11 cellular contexts compared by ENCODE assay signal in the genomic region with DNA sequence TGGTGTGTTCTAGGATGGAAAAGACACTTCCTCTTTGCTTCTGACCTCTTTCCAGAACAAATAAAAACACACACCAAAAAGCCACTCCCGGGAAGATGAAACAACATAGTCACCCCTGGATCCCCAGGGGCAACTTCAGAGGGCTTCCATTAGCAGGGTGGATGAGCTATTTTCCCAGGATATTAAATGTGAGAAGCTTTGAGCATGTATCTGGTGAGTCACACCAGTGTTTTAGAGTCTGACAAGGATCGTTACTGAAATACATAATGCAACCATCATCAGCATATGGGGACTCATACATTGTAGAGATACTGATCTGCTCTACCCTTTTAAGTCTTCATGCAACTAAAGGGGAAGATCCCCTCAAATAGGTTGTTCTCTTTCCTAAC.
DNase-seq lines count a peak whose midpoint lies in the region; ATAC-seq, FAIRE-seq and TF ChIP-seq lines count a peak whose summit lies in the region.
"Had no signal": no experiment of that assay in that cellular context is flagged by ENCODE, and none has a peak within 500 bp of the region (broad histone marks: within the 10 kb centered on the region; RNA-seq: fewer than 3 reads in every experiment).

No MANE protein-coding gene starts in this region.

- H3K36me3 Mint-ChIP-seq in HFFc6 (ENCODE audit: low read depth) (no peaks in the 10 kb centered on the region), Caco-2 (ENCODE audit: insufficient read depth, unreplicated experiment) (no peaks in the 10 kb centered on the region)
- H3K36me3 Mint-ChIP-seq: activated naive CD8-positive, alpha-beta T cell treated with anti-CD3 and anti-CD28 coated beads, Interleukin-2, amount 10 ng/mL, durations not matched to agents 7 days and 5 days had no signal

- no peaks in the 10 kb centered on the region for H3K36me3 ChIP-seq in Caco-2 (ENCODE audit: control insufficient read depth, insufficient read depth, low read length)

- peak; percentile 15 to 45 for DNase-seq in A549 (ENCODE audit: low read depth in 1 of 2, low spot score in 1 of 2)
- peak; percentile 74 for DNase-seq in HFFc6
- peak; percentile 54 for DNase-seq in amniotic stem cell (lab: John Stamatoyannopoulos, UW)
- peak; percentile 80 for DNase-seq in iris pigment epithelial cell (ENCODE audit: low read depth)
- DNase-seq in Caco-2: no peak
- DNase-seq: NCI-H2227 treated with DMSO at 0.1 percent for 48 hours had no signal

- H3K9me3 Mint-ChIP-seq in HFFc6 (no peaks in the 10 kb centered on the region), Caco-2 (ENCODE audit: unreplicated experiment) (no peaks in the 10 kb centered on the region)
- H3K9me3 Mint-ChIP-seq: activated naive CD8-positive, alpha-beta T cell treated with anti-CD3 and anti-CD28 coated beads, Interleukin-2, amount 10 ng/mL, durations not matched to agents 7 days and 5 days; T-helper 1 cell treated with Interleukin-12 subunit alpha and Interleukin-12 subunit beta and Interleukin-4 antibody, amounts not matched to agents 30 μg/mL and 1 μg/mL, for 36 hours had no signal

- H3K4me1 Mint-ChIP-seq in HFFc6 (ENCODE audit: low read depth): peaks cover 41% of the 10 kb centered on the region
- H3K4me1 Mint-ChIP-seq in Caco-2 (ENCODE audit: low read depth, unreplicated experiment): no peaks in the 10 kb centered on the region

- H3K4me2 ChIP-seq in A549: peak overlapping the region; percentile 43

- WGBS in A549 (ENCODE audit: missing lambda C conversion rate): 12% methylated on average over 2 of the region's 2 CpGs

- H3K4me3 ChIP-seq in A549 (no peak overlapping the region), Caco-2 (ENCODE audit: low read depth, low read length) (no peak overlapping the region)

- peaks cover 3% of the 10 kb centered on the region; the same call in 1 of the 2 replicates for H3K27me3 Mint-ChIP-seq in HFFc6 (ENCODE audit: insufficient read depth)
- H3K27me3 Mint-ChIP-seq in Caco-2 (ENCODE audit: insufficient read depth, unreplicated experiment): peaks cover 2% of the 10 kb centered on the region
- H3K27me3 Mint-ChIP-seq: activated naive CD8-positive, alpha-beta T cell treated with anti-CD3 and anti-CD28 coated beads, Interleukin-2, amount 10 ng/mL, durations not matched to agents 7 days and 5 days had no signal

- H3K27me3 ChIP-seq in Caco-2 (replicated peaks; ENCODE audit: control insufficient read depth, insufficient read depth, low read length): no peaks in the 10 kb centered on the region

- H3K4me3 Mint-ChIP-seq in HFFc6 (peak overlapping the region; percentile 49), Caco-2 (ENCODE audit: unreplicated experiment) (no peak overlapping the region)
- H3K4me3 Mint-ChIP-seq: T-helper 1 cell treated with Interleukin-12 subunit alpha and Interleukin-12 subunit beta and Interleukin-4 antibody, amounts not matched to agents 30 μg/mL and 1 μg/mL, for 36 hours had no signal

- no peak for TF ChIP-seq RAD21 in A549 (conservative IDR thresholded peaks at IDR 0.05 in 1 of 2, IDR thresholded peaks at IDR 0.05 in 1 of 2)

- TF ChIP-seq EP300 in A549 (IDR thresholded peaks at IDR 0.05): no peak

- CTCF ChIA-PET in A549 (lab: Yijun Ruan, JAX): interaction anchor here (1.5 kb wide), 1 partner anchor 11 kb away, joined by 3 read pairs; no protein-coding TSS in a partner anchor
- CTCF ChIA-PET in Caco-2 (lab: Charles Lee): no interaction called here

- H3K9me3 ChIP-seq in A549 (no peaks in the 10 kb centered on the region), Caco-2 (0 out of 2 replicates have a peak, but pooled peaks cover 2% of the 10 kb centered on the region)

- POLR2A ChIA-PET in A549 (lab: Yijun Ruan, JAX): no interaction called here
- POLR2A ChIA-PET in Caco-2 (lab: Charles Lee): no interaction called here

- peak overlapping the region; percentile 10 to 60; a peak in 3 of 6 replicates for H3K27ac ChIP-seq in A549

- no peak for FAIRE-seq in A549 (lab: Jason Lieb, UNC)

- H3K27ac Mint-ChIP-seq in HFFc6: peak overlapping the region; percentile 77
- no peak overlapping the region for H3K27ac Mint-ChIP-seq in Caco-2 (ENCODE audit: unreplicated experiment)

- ATAC-seq in A549 (peak; percentile 45 to 50; a peak in 4 of 6 replicates), GM18498 (IDR thresholded peaks at IDR 0.05; ENCODE audit: unreplicated experiment) (no peak), GM21576 (IDR thresholded peaks at IDR 0.05; ENCODE audit: unreplicated experiment) (no peak), HG03175 (IDR thresholded peaks at IDR 0.05; ENCODE audit: unreplicated experiment) (no peak)

- intact Hi-C loops in Caco-2 (cut with micrococcal nuclease; ENCODE audit: unreplicated experiment): no loop called here

- H3K4me1 ChIP-seq in A549: peaks cover 15% of the 10 kb centered on the region
- H3K4me1 ChIP-seq in Caco-2: no peaks in the 10 kb centered on the region

- TF ChIP-seq CTCF in A549 (IDR thresholded peaks at IDR 0.05): no peak
- TF ChIP-seq CTCF in HFFc6 (IDR thresholded peaks at IDR 0.05): no peak
- TF ChIP-seq CTCF in Caco-2 (IDR thresholded peaks at IDR 0.05; ENCODE audit: insufficient read depth in 1 of 2, low read depth in 1 of 2, low read length in 1 of 2, severe bottlenecking in 1 of 2, unreplicated experiment in 1 of 2): no peak

- no peak for TF ChIP-seq POLR2A in A549 (IDR thresholded peaks at IDR 0.05; ENCODE audit: low read length)

- no TSS peak for BruUV-seq in Caco-2 (replicated peaks; lab: Mats Ljungman, UMichigan)

TF ChIP-seq in A549, 52 proteins besides CTCF, POLR2A, EP300 and RAD21:
- TF ChIP-seq PHF8 (IDR thresholded peaks at IDR 0.05; ENCODE audit: borderline replicate concordance, low read depth) (no peak), HDAC2 (IDR thresholded peaks at IDR 0.05) (no peak), RNF2 (IDR thresholded peaks at IDR 0.05; ENCODE audit: borderline replicate concordance, low read depth) (no peak), NR3C1 (IDR thresholded peaks at IDR 0.05) (no peak), FOSL2 (IDR thresholded peaks at IDR 0.05) (no peak; the same call in 1 of the 2 replicates), FOSL2 (CRISPR knock-in tag; IDR thresholded peaks at IDR 0.05) (no peak), HEYL (CRISPR knock-in tag; IDR thresholded peaks at IDR 0.05) (no peak), RARB (CRISPR knock-in tag; IDR thresholded peaks at IDR 0.05) (no peak), BHLHE40 (IDR thresholded peaks at IDR 0.05; ENCODE audit: low read depth, low read length) (no peak)
- TF ChIP-seq, protein P1, sequence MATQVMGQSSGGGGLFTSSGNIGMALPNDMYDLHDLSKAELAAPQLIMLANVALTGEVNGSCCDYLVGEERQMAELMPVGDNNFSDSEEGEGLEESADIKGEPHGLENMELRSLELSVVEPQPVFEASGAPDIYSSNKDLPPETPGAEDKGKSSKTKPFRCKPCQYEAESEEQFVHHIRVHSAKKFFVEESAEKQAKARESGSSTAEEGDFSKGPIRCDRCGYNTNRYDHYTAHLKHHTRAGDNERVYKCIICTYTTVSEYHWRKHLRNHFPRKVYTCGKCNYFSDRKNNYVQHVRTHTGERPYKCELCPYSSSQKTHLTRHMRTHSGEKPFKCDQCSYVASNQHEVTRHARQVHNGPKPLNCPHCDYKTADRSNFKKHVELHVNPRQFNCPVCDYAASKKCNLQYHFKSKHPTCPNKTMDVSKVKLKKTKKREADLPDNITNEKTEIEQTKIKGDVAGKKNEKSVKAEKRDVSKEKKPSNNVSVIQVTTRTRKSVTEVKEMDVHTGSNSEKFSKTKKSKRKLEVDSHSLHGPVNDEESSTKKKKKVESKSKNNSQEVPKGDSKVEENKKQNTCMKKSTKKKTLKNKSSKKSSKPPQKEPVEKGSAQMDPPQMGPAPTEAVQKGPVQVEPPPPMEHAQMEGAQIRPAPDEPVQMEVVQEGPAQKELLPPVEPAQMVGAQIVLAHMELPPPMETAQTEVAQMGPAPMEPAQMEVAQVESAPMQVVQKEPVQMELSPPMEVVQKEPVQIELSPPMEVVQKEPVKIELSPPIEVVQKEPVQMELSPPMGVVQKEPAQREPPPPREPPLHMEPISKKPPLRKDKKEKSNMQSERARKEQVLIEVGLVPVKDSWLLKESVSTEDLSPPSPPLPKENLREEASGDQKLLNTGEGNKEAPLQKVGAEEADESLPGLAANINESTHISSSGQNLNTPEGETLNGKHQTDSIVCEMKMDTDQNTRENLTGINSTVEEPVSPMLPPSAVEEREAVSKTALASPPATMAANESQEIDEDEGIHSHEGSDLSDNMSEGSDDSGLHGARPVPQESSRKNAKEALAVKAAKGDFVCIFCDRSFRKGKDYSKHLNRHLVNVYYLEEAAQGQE (IDR thresholded peaks at IDR 0.05): no peak
TF ChIP-seq in A549: peak in this region for 0.

Comparison
In these comparisons a context has a peak if more than half of its experiments do, and no peak if none do; other contexts are left out.
1. ATAC-seq: peak in A549 (2 of 2); none in GM18498 (single experiment), GM21576 (single experiment) and HG03175 (single experiment).
2. DNase-seq: peak in A549 (2 of 2), HFFc6 (single experiment), amniotic stem cell (single experiment) and iris pigment epithelial cell (single experiment); none in Caco-2 (0 of 2).